ENCODE assay signal across 28 cellular contexts in genomic region chr3:8493744-8494143, GRCh38. TPM values are rescaled to one million over a fixed set of nuclear protein-coding genes. Genes with fewer than 3 reads are reported as not detected.
A peak's percentile ranks its signal among the peaks of the same experiment; 100 is the strongest.
DNase-seq lines count a peak whose midpoint lies in the region; ATAC-seq, FAIRE-seq and TF ChIP-seq lines count a peak whose summit lies in the region.
"Had no signal": no experiment of that assay in that cellular context is flagged by ENCODE, and none has a peak within 500 bp of the region (broad histone marks: within the 10 kb centered on the region; RNA-seq: fewer than 3 reads in every experiment).

No MANE protein-coding gene starts in this region.

- in situ Hi-C loops in astrocyte of the cerebellum (cut with HindIII; ENCODE audit: low sequenced_read_pairs), result no loop called here

- no peak for ATAC-seq in A549
- no peak for ATAC-seq in HG03025 (IDR thresholded peaks at IDR 0.05; ENCODE audit: low FRiP score, unreplicated experiment)
- ATAC-seq in HG02970 (IDR thresholded peaks at IDR 0.05; ENCODE audit: low FRiP score, unreplicated experiment), result no peak
- ATAC-seq: HepG2, K562, Right ventricle myocardium inferior had no signal

- H3K27me3 Mint-ChIP-seq in neural progenitor cell (ENCODE audit: insufficient read depth, low read depth), result peaks cover 10% of the 10 kb centered on the region

- peak overlapping the region; percentile 40 for H3K4me2 ChIP-seq in A549
- H3K4me2 ChIP-seq in neural progenitor cell, result peak overlapping the region; percentile 46
- H3K4me2 ChIP-seq: BLaER1 treated with 17β-estradiol and CSF1 and Interleukin-3, amounts not matched to agents 10 nM and 100 nM had no signal

- H3K27me3 ChIP-seq in HUES64 (ENCODE audit: insufficient read depth, low read length), result no peaks in the 10 kb centered on the region
- H3K27me3 ChIP-seq in neural progenitor cell, result peaks cover 19% of the 10 kb centered on the region
- H3K27me3 ChIP-seq: BLaER1 treated with 17β-estradiol and CSF1 and Interleukin-3, amounts not matched to agents 10 nM and 100 nM; SJSA1 had no signal

- no peaks in the 10 kb centered on the region for H3K36me3 ChIP-seq in HUES64 (ENCODE audit: insufficient read depth, low read length)
- no peaks in the 10 kb centered on the region for H3K36me3 ChIP-seq in neural progenitor cell
- H3K36me3 ChIP-seq: BLaER1 treated with 17β-estradiol and CSF1 and Interleukin-3, amounts not matched to agents 10 nM and 100 nM; SJSA1 had no signal

- no peak for TF ChIP-seq RAD21 in A549 (conservative IDR thresholded peaks at IDR 0.05 in 1 of 2, IDR thresholded peaks at IDR 0.05 in 1 of 2)

- peaks cover 12% of the 10 kb centered on the region for H3F3A ChIP-seq in neural progenitor cell (ENCODE audit: low read depth)

- H3K9me3 ChIP-seq in A549 (no peaks in the 10 kb centered on the region), HUES64 (ENCODE audit: insufficient read depth, low read depth, low read length) (no peaks in the 10 kb centered on the region), neural progenitor cell (ENCODE audit: low read depth) (no peaks in the 10 kb centered on the region)
- H3K9me3 ChIP-seq: BLaER1 treated with 17β-estradiol and CSF1 and Interleukin-3, amounts not matched to agents 10 nM and 100 nM; SJSA1 had no signal

- H3K9ac ChIP-seq in HUES64 (ENCODE audit: low read depth, low read length) (no peak overlapping the region), neural progenitor cell (no peak overlapping the region)
- H3K9ac ChIP-seq: BLaER1 treated with 17β-estradiol and CSF1 and Interleukin-3, amounts not matched to agents 10 nM and 100 nM had no signal

- H3K4me1 Mint-ChIP-seq in neural progenitor cell, result peaks cover 46% of the 10 kb centered on the region

- TF ChIP-seq POLR2A in A549 (IDR thresholded peaks at IDR 0.05; ENCODE audit: low read length), result no peak

- H4K20me1 ChIP-seq in neural progenitor cell (ENCODE audit: low read depth), result no peaks in the 10 kb centered on the region
- H4K20me1 ChIP-seq: BLaER1 treated with 17β-estradiol and CSF1 and Interleukin-3, amounts not matched to agents 10 nM and 100 nM had no signal

- TF ChIP-seq CTCF in A549 (IDR thresholded peaks at IDR 0.05), result no peak
- no peak for TF ChIP-seq CTCF in astrocyte of the cerebellum (IDR thresholded peaks at IDR 0.05; ENCODE audit: low read depth, low read length, missing control alignments)
- no peak for TF ChIP-seq CTCF in neural progenitor cell (IDR thresholded peaks at IDR 0.05)

- no peak overlapping the region for H3K4me3 Mint-ChIP-seq in neural progenitor cell
- H3K4me3 Mint-ChIP-seq: CD4-positive, alpha-beta T cell had no signal

- H3K4me3 ChIP-seq in A549 (no peak overlapping the region), HUES64 (ENCODE audit: low read length) (no peak overlapping the region), astrocyte of the cerebellum (ENCODE audit: low read depth, low read length) (peak overlapping the region; percentile 7), neural progenitor cell (no peak overlapping the region)
- H3K4me3 ChIP-seq: BLaER1 treated with 17β-estradiol and CSF1 and Interleukin-3, amounts not matched to agents 10 nM and 100 nM; GM23248; K562; SJSA1 had no signal

- H3K27ac ChIP-seq in A549, result peak overlapping the region in 1 of 2 experiments; percentile 36; a peak in 1 of 6 replicates
- H3K27ac ChIP-seq in HUES64 (ENCODE audit: low read depth, low read length), result peak overlapping the region; percentile 29; the same call in 1 of the 2 replicates
- no peak overlapping the region for H3K27ac ChIP-seq in neural progenitor cell
- H3K27ac ChIP-seq: BLaER1 treated with 17β-estradiol and CSF1 and Interleukin-3, amounts not matched to agents 10 nM and 100 nM; HL-60; SJSA1 had no signal

- POLR2A ChIA-PET in A549 (lab: Yijun Ruan, JAX), result interaction anchor here (2.9 kb wide), 1 partner anchor 8 kb away, joined by 15 read pairs; the partner anchor contains the start of gene LMCD1

- H3K9me3 Mint-ChIP-seq in neural progenitor cell, result no peaks in the 10 kb centered on the region
- H3K9me3 Mint-ChIP-seq: CD4-positive, alpha-beta T cell; H9 had no signal

- WGBS in A549 (ENCODE audit: missing lambda C conversion rate), result 90% methylated on average over 4 of the region's 4 CpGs
- WGBS in HUES64, result 94% methylated on average over 4 of the region's 4 CpGs

- peaks cover 18% of the 10 kb centered on the region for H3K36me3 Mint-ChIP-seq in neural progenitor cell

- CTCF ChIA-PET in A549 (lab: Yijun Ruan, JAX), result interaction anchor here (1.7 kb wide), 1 partner anchor 52 kb away, joined by 9 read pairs; no protein-coding TSS in a partner anchor

- DNase-seq in A549 (ENCODE audit: low read depth in 1 of 2, low spot score in 1 of 2), result no peak
- DNase-seq in astrocyte of the cerebellum (ENCODE audit: low read depth), result no peak
- no peak for DNase-seq in neural progenitor cell (ENCODE audit: low spot score)
- no peak for DNase-seq in NCI-H748 (lab: John Stamatoyannopoulos, UW; ENCODE audit: unreplicated experiment)
- no peak for DNase-seq in SW 1271 (lab: John Stamatoyannopoulos, UW)
- DNase-seq: 8988T; AML-193; CD4-positive, alpha-beta T cell; DMS53; H9; Kasumi-1; NCI-H1105; NCI-H1436 treated with DMSO at 0.1 percent for 48 hours; NCI-H187 treated with DMSO at 0.1 percent for 48 hours; NCI-H2107; NCI-H524; NCI-H774 had no signal

- H3K4me1 ChIP-seq in A549 (peaks cover 50% of the 10 kb centered on the region), HUES64 (ENCODE audit: insufficient read depth, low read length) (peaks cover 39% of the 10 kb centered on the region), neural progenitor cell (peaks cover 57% of the 10 kb centered on the region)

- H2AFZ ChIP-seq in neural progenitor cell (replicated peaks), result no peak overlapping the region
- H2AFZ ChIP-seq: GM23248 had no signal

- H3K79me2 ChIP-seq in neural progenitor cell (ENCODE audit: low read depth), result no peaks in the 10 kb centered on the region

- no peak for TF ChIP-seq EP300 in A549 (IDR thresholded peaks at IDR 0.05)

- peak overlapping the region; percentile 40 for H3K27ac Mint-ChIP-seq in neural progenitor cell
- H3K27ac Mint-ChIP-seq: CD4-positive, alpha-beta T cell had no signal

- FAIRE-seq in A549 (lab: Jason Lieb, UNC), result no peak
- FAIRE-seq: GM18507, HepG2, K562 had no signal

TF ChIP-seq in A549, 52 proteins besides CTCF, POLR2A, EP300 and RAD21:
- no peak for TF ChIP-seq HES2 (IDR thresholded peaks at IDR 0.05)
- TF ChIP-seq SREBF2 (IDR thresholded peaks at IDR 0.05), result no peak
- TF ChIP-seq MAFK (IDR thresholded peaks at IDR 0.05; ENCODE audit: partially characterized antibody), result no peak
- TF ChIP-seq EHF (CRISPR knock-in tag; IDR thresholded peaks at IDR 0.05), result no peak
- no peak for TF ChIP-seq HMGXB4 (CRISPR knock-in tag; IDR thresholded peaks at IDR 0.05; ENCODE audit: borderline replicate concordance)
- TF ChIP-seq KDM5A (IDR thresholded peaks at IDR 0.05), result no peak
- no peak for TF ChIP-seq HOXB5 (CRISPR knock-in tag; IDR thresholded peaks at IDR 0.05)
- no peak for TF ChIP-seq HEYL (CRISPR knock-in tag; IDR thresholded peaks at IDR 0.05)
- TF ChIP-seq ZFP36 (IDR thresholded peaks at IDR 0.05; ENCODE audit: borderline replicate concordance, partially characterized antibody), result no peak
- no peak for TF ChIP-seq ZNF302 (CRISPR knock-in tag; IDR thresholded peaks at IDR 0.05)

RNA-seq across cellular contexts. Expression of gene LMCD1, which starts 7.9 kb away (rescaled TPM):
- polyA plus RNA-seq in A549 (2011; rRNA removed), result 85.4 and 86.1 TPM in 2 replicates
- polyA plus RNA-seq in A549 (2012; cell fraction: cytosol; rRNA removed), result 107 and 123 TPM in 2 replicates
- polyA plus RNA-seq in A549 (2012; cell fraction: nucleus; rRNA removed), result 121 and 126 TPM in 2 replicates
- polyA plus RNA-seq in A549 (2017; fragmentation: RNase III; extraction: RNeasy Plus Mini Kit Qiagen cat#74134 plus additional on column Dnase treatment), result 64.3 to 73.2 TPM (median 67.7 TPM) in 3 replicates
- polyA minus RNA-seq in A549 (2011; rRNA and poly(A)+ RNA removed), result 51.7 and 55.9 TPM in 2 replicates
- 20.9 TPM for polyA plus RNA-seq in HUES64 (2013, experiment 1 of 2)
- 19.7 TPM for polyA plus RNA-seq in HUES64 (2013, experiment 2 of 2)
- total RNA-seq in neural progenitor cell (ENCODE audit: low replicate concordance), result 0.15 TPM in 1 of 2 replicates, not detected in the other
- total RNA-seq: K562 had no signal
